Comparison of ENCODE assay signal across 1 cellular context in genomic region chr17:28950752-28951427, GRCh38.
TF ChIP-seq lines count a peak whose summit lies in the region.

No MANE protein-coding gene starts in this region.

TF ChIP-seq in GM12878, 131 proteins besides CTCF, POLR2A, EP300 and RAD21:
- TF ChIP-seq BRCA1 (IDR thresholded peaks at IDR 0.05; ENCODE audit: low read depth, low read length) (no peak), TBL1XR1 (IDR thresholded peaks at IDR 0.05; ENCODE audit: low read depth, low read length) (0 out of 2 replicates have a peak, but pooled peaks have one; percentile 13), ZBED1 (IDR thresholded peaks at IDR 0.05; ENCODE audit: borderline replicate concordance) (no peak), SMARCA5 (IDR thresholded peaks at IDR 0.05) (peak; percentile 71; the same call in 1 of the 2 replicates), JUND (IDR thresholded peaks at IDR 0.05; ENCODE audit: low read depth, low read length) (0 out of 2 replicates have a peak, but pooled peaks have one; percentile 9), NFYA (IDR thresholded peaks at IDR 0.05; ENCODE audit: borderline replicate concordance, low read depth, low read length) (no peak)
- TF ChIP-seq, protein P1, sequence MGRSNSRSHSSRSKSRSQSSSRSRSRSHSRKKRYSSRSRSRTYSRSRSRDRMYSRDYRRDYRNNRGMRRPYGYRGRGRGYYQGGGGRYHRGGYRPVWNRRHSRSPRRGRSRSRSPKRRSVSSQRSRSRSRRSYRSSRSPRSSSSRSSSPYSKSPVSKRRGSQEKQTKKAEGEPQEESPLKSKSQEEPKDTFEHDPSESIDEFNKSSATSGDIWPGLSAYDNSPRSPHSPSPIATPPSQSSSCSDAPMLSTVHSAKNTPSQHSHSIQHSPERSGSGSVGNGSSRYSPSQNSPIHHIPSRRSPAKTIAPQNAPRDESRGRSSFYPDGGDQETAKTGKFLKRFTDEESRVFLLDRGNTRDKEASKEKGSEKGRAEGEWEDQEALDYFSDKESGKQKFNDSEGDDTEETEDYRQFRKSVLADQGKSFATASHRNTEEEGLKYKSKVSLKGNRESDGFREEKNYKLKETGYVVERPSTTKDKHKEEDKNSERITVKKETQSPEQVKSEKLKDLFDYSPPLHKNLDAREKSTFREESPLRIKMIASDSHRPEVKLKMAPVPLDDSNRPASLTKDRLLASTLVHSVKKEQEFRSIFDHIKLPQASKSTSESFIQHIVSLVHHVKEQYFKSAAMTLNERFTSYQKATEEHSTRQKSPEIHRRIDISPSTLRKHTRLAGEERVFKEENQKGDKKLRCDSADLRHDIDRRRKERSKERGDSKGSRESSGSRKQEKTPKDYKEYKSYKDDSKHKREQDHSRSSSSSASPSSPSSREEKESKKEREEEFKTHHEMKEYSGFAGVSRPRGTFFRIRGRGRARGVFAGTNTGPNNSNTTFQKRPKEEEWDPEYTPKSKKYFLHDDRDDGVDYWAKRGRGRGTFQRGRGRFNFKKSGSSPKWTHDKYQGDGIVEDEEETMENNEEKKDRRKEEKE (IDR thresholded peaks at IDR 0.05) = 0 out of 2 replicates have a peak, but pooled peaks have one; percentile 58
- TF ChIP-seq, protein P2, sequence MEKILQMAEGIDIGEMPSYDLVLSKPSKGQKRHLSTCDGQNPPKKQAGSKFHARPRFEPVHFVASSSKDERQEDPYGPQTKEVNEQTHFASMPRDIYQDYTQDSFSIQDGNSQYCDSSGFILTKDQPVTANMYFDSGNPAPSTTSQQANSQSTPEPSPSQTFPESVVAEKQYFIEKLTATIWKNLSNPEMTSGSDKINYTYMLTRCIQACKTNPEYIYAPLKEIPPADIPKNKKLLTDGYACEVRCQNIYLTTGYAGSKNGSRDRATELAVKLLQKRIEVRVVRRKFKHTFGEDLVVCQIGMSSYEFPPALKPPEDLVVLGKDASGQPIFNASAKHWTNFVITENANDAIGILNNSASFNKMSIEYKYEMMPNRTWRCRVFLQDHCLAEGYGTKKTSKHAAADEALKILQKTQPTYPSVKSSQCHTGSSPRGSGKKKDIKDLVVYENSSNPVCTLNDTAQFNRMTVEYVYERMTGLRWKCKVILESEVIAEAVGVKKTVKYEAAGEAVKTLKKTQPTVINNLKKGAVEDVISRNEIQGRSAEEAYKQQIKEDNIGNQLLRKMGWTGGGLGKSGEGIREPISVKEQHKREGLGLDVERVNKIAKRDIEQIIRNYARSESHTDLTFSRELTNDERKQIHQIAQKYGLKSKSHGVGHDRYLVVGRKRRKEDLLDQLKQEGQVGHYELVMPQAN (conservative IDR thresholded peaks at IDR 0.05) = peak; percentile 56
